Comparison of ENCODE assay signal across 14 cellular contexts in the genomic region with DNA sequence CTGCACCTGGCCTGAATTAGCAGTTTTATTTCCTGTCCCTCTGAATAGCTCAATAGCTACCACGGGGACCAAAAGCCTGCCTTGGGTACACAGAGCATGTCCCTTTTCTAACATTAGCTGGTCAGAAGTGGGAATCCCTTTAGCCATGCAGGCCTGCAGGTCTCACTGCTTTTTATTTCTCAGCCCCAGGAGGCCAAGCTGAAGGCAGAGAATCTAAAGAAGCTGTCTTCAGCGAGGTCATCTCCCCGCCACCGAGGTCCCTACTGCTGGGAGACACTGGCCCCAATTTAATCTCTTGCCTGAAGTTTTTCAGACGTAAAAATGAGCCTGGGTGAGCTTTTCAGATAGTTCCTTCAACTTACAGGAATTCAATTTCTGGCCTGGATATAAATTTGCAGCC. TPM values are rescaled to one million over a fixed set of nuclear protein-coding genes. Genes with fewer than 3 reads are reported as not detected.
DNase-seq lines count a peak whose midpoint lies in the region; ATAC-seq and TF ChIP-seq lines count a peak whose summit lies in the region.
"Had no signal": no experiment of that assay in that cellular context is flagged by ENCODE, and none has a peak within 500 bp of the region (broad histone marks: within the 10 kb centered on the region; RNA-seq: fewer than 3 reads in every experiment).

No MANE protein-coding gene starts in this region.

- H3K9me3 ChIP-seq in H9 (ENCODE audit: control insufficient read depth, low read depth, low read length): no peaks in the 10 kb centered on the region
- H3K9me3 ChIP-seq in neuronal stem cell (replicated peaks in 1 of 2; ENCODE audit: control insufficient read depth in 2 of 2, insufficient read depth in 1 of 2, low read depth in 1 of 2, low read length in 2 of 2): no peaks in the 10 kb centered on the region
- H3K9me3 ChIP-seq: BLaER1 treated with 17β-estradiol and CSF1 and Interleukin-3, amounts not matched to agents 10 nM and 100 nM had no signal

- H4K91ac ChIP-seq in H9 (ENCODE audit: insufficient read length, low read depth, low read length) (no peak overlapping the region), neuronal stem cell (ENCODE audit: low read depth, low read length, poor library complexity) (no peak overlapping the region)

- no CpG with 5 or more reads among the region's 5 CpGs for WGBS in H9 (ENCODE audit: extremely low coverage, insufficient read length, low lambda C conversion rate)
- no CpG with 5 or more reads among the region's 5 CpGs for WGBS in mesendoderm (ENCODE audit: extremely low coverage, insufficient coverage, low lambda C conversion rate)
- WGBS in neuronal stem cell (ENCODE audit: extremely low coverage in 2 of 2, insufficient read length in 2 of 2, insufficient replicate concordance in 1 of 2), 2 donors: no CpG with 5 or more reads among the region's 5 CpGs

- H3K4me3 Mint-ChIP-seq in H9 (no peak overlapping the region), brain (no peak overlapping the region)
- H3K4me3 Mint-ChIP-seq: CD4-positive, CD25-positive, alpha-beta regulatory T cell had no signal

- no peaks in the 10 kb centered on the region for H3K23me2 ChIP-seq in H9 (ENCODE audit: insufficient read length, low read depth, low read length, poor library complexity, severe bottlenecking)

- H2AFZ ChIP-seq in H9 (ENCODE audit: low read length) (no peak overlapping the region), neuronal stem cell (ENCODE audit: low read length) (peak overlapping the region; percentile 71)

- H3K27ac ChIP-seq in H9 (ENCODE audit: insufficient read length, low read depth, low read length) (no peak overlapping the region), mesendoderm (ENCODE audit: low read depth, low read length) (no peak overlapping the region), neuronal stem cell (replicated peaks; ENCODE audit: low read length) (peak overlapping the region; percentile 25)
- H3K27ac ChIP-seq: BLaER1 treated with 17β-estradiol and CSF1 and Interleukin-3, amounts not matched to agents 10 nM and 100 nM; HL-60 had no signal

- no peak overlapping the region for H3T11ph ChIP-seq in H9 (ENCODE audit: low read length)

- H3K4ac ChIP-seq in H9 (ENCODE audit: low read depth, low read length) (no peak overlapping the region), mesendoderm (ENCODE audit: low read depth, low read length) (no peak overlapping the region), neuronal stem cell (ENCODE audit: low read length) (no peak overlapping the region)

- ATAC-seq in Right ventricle myocardium superior (ENCODE audit: poor library complexity) (no peak), GM19351 (IDR thresholded peaks at IDR 0.05; ENCODE audit: unreplicated experiment) (no peak), HG03039 (IDR thresholded peaks at IDR 0.05; ENCODE audit: unreplicated experiment) (no peak)
- ATAC-seq: HCT116 had no signal

- intact Hi-C loops in Right ventricle myocardium superior (cut with DNase I): no loop called here

- H3K27ac Mint-ChIP-seq in H9: peak overlapping the region in 2 of 3 experiments; percentile 52 to 84; a peak in 3 of 7 replicates
- H3K27ac Mint-ChIP-seq in brain: peak overlapping the region in 4 of 5 experiments; percentile 27 to 93 (median 66)

- H2AK5ac ChIP-seq in H9 (ENCODE audit: insufficient read length, low read length) (no peak overlapping the region), mesendoderm (ENCODE audit: low read length) (no peak overlapping the region), neuronal stem cell (ENCODE audit: low read depth, low read length) (no peak overlapping the region)

- H3K9me3 Mint-ChIP-seq in H9 (no peaks in the 10 kb centered on the region), brain (no peaks in the 10 kb centered on the region)
- H3K9me3 Mint-ChIP-seq: CD4-positive, CD25-positive, alpha-beta regulatory T cell had no signal

- H3K27me3 ChIP-seq in H9 (ENCODE audit: insufficient read depth, low read length) (no peaks in the 10 kb centered on the region), mesendoderm (ENCODE audit: insufficient read depth, low read length, poor library complexity) (no peaks in the 10 kb centered on the region), neuronal stem cell (ENCODE audit: control insufficient read depth in 3 of 3, insufficient read depth in 3 of 3, low read depth in 1 of 3, low read length in 3 of 3) (no peaks in the 10 kb centered on the region)
- H3K27me3 ChIP-seq: BLaER1 treated with 17β-estradiol and CSF1 and Interleukin-3, amounts not matched to agents 10 nM and 100 nM had no signal

- H3K79me1 ChIP-seq in H9 (ENCODE audit: insufficient read depth, low read depth, low read length, poor library complexity, severe bottlenecking): no peaks in the 10 kb centered on the region
- H3K79me1 ChIP-seq in mesendoderm (ENCODE audit: low read length): no peaks in the 10 kb centered on the region
- H3K79me1 ChIP-seq in neuronal stem cell (ENCODE audit: low read depth, low read length): no peaks in the 10 kb centered on the region

- peaks cover 9 to 22% of the 10 kb centered on the region in 2 experiments for H3K4me1 Mint-ChIP-seq in H9
- H3K4me1 Mint-ChIP-seq in brain: peaks cover 22% of the 10 kb centered on the region

- H3K4me3 ChIP-seq in mesendoderm (ENCODE audit: low read length) (no peak overlapping the region), neuronal stem cell (ENCODE audit: low read length in 2 of 2) (no peak overlapping the region)
- H3K4me3 ChIP-seq: BLaER1 treated with 17β-estradiol and CSF1 and Interleukin-3, amounts not matched to agents 10 nM and 100 nM had no signal

- H2BK5ac ChIP-seq in H9 (ENCODE audit: insufficient read length, low read length) (no peak overlapping the region), mesendoderm (ENCODE audit: low read length) (no peak overlapping the region), neuronal stem cell (ENCODE audit: low read length) (no peak overlapping the region)

- no peak overlapping the region for H3K23ac ChIP-seq in H9 (ENCODE audit: insufficient read length, low read depth, low read length)
- H3K23ac ChIP-seq in mesendoderm (ENCODE audit: low read length): no peak overlapping the region
- no peak overlapping the region for H3K23ac ChIP-seq in neuronal stem cell (ENCODE audit: low read depth, low read length, poor library complexity)

- DNase-seq in H9 (no peak), mesendoderm (no peak), neuronal stem cell (ENCODE audit: low spot score) (no peak), hepatic stellate cell (ENCODE audit: low spot score) (no peak), Right ventricle myocardium superior (no peak)
- DNase-seq: ACHN; CD4-positive, CD25-positive, alpha-beta regulatory T cell; IMR-90 had no signal

- H3K36me3 Mint-ChIP-seq in H9 (ENCODE audit: insufficient read depth in 1 of 3, low read depth in 3 of 3) (peaks cover 0 to 7% (median 2%) of the 10 kb centered on the region in 3 experiments; a peak in 4 of 7 replicates), brain (peaks cover 12% of the 10 kb centered on the region)

- no peak overlapping the region for H2BK20ac ChIP-seq in H9 (ENCODE audit: low read depth, low read length, poor library complexity, severe bottlenecking)

- H2BK15ac ChIP-seq in H9 (ENCODE audit: low read depth, low read length) (no peak overlapping the region), mesendoderm (replicated peaks; ENCODE audit: low read depth) (no peak overlapping the region), neuronal stem cell (ENCODE audit: low read length) (no peak overlapping the region)

- H3K36me3 ChIP-seq in mesendoderm (ENCODE audit: control insufficient read depth, insufficient read depth, low read length) (no peaks in the 10 kb centered on the region), neuronal stem cell (replicated peaks in 1 of 2; ENCODE audit: control insufficient read depth in 2 of 2, insufficient read depth in 2 of 2, low read length in 2 of 2) (no peaks in the 10 kb centered on the region)
- H3K36me3 ChIP-seq: BLaER1 treated with 17β-estradiol and CSF1 and Interleukin-3, amounts not matched to agents 10 nM and 100 nM had no signal

- no peak overlapping the region for H3K18ac ChIP-seq in H9 (ENCODE audit: insufficient read length, low read depth, low read length)
- no peak overlapping the region for H3K18ac ChIP-seq in mesendoderm (ENCODE audit: low read length)
- H3K18ac ChIP-seq in neuronal stem cell (ENCODE audit: low read length): no peak overlapping the region

- H3K27me3 Mint-ChIP-seq in H9 (ENCODE audit: low read depth) (no peaks in the 10 kb centered on the region), brain (no peaks in the 10 kb centered on the region)

- no peak overlapping the region for H3K9ac ChIP-seq in H9 (ENCODE audit: extremely low read depth, insufficient read length, low read length)
- H3K9ac ChIP-seq in mesendoderm (ENCODE audit: low read length): no peak overlapping the region
- no peak overlapping the region for H3K9ac ChIP-seq in neuronal stem cell (ENCODE audit: low read depth, low read length, poor library complexity)
- H3K9ac ChIP-seq: BLaER1 treated with 17β-estradiol and CSF1 and Interleukin-3, amounts not matched to agents 10 nM and 100 nM had no signal

- no peak overlapping the region for H3K14ac ChIP-seq in H9 (ENCODE audit: insufficient read depth, low read length)
- no peak overlapping the region for H3K14ac ChIP-seq in neuronal stem cell (ENCODE audit: low read length)

- no peaks in the 10 kb centered on the region for H3K79me2 ChIP-seq in H9 (ENCODE audit: insufficient read depth, low read length)
- H3K79me2 ChIP-seq in mesendoderm (ENCODE audit: control insufficient read depth, insufficient read depth, low read length): no peaks in the 10 kb centered on the region

- no peaks in the 10 kb centered on the region for H3K4me1 ChIP-seq in H9 (ENCODE audit: insufficient read depth, low read length)
- H3K4me1 ChIP-seq in mesendoderm (ENCODE audit: control insufficient read depth, low read depth, low read length): no peaks in the 10 kb centered on the region
- peaks cover 5 to 7% of the 10 kb centered on the region in 2 donors for H3K4me1 ChIP-seq in neuronal stem cell (ENCODE audit: control insufficient read depth in 2 of 2, insufficient read depth in 1 of 2, low read depth in 1 of 2, low read length in 2 of 2)

- H4K5ac ChIP-seq in H9 (ENCODE audit: insufficient read length, low read depth, low read length): no peak overlapping the region
- H4K5ac ChIP-seq in mesendoderm (ENCODE audit: low read length): no peak overlapping the region

- no peak overlapping the region for H3K4me2 ChIP-seq in H9 (ENCODE audit: insufficient read depth, insufficient read length, low read length)
- no peak overlapping the region for H3K4me2 ChIP-seq in mesendoderm (ENCODE audit: low read length)
- no peak overlapping the region for H3K4me2 ChIP-seq in neuronal stem cell (ENCODE audit: insufficient read depth, low read length, poor library complexity, severe bottlenecking)
- H3K4me2 ChIP-seq: BLaER1 treated with 17β-estradiol and CSF1 and Interleukin-3, amounts not matched to agents 10 nM and 100 nM had no signal

- no peak overlapping the region for H2BK12ac ChIP-seq in H9 (ENCODE audit: insufficient read length, low read depth, low read length)
- no peak overlapping the region for H2BK12ac ChIP-seq in neuronal stem cell (ENCODE audit: low read length)

- H2BK120ac ChIP-seq in H9 (ENCODE audit: low read depth, low read length, poor library complexity, severe bottlenecking) (no peak overlapping the region), mesendoderm (ENCODE audit: low read depth, low read length) (no peak overlapping the region), neuronal stem cell (ENCODE audit: low read depth, low read length) (no peak overlapping the region)

- TF ChIP-seq CTCF in H9 (conservative IDR thresholded peaks at IDR 0.05): no peak
- TF ChIP-seq CTCF in brain (conservative IDR thresholded peaks at IDR 0.05): no peak

- H3K56ac ChIP-seq in H9 (ENCODE audit: insufficient read length, low read depth, low read length) (no peak overlapping the region), mesendoderm (ENCODE audit: low read length) (peak overlapping the region; percentile 49)

- H4K20me1 ChIP-seq in H9 (ENCODE audit: control insufficient read depth, insufficient read depth, insufficient read length): no peaks in the 10 kb centered on the region
- H4K20me1 ChIP-seq: BLaER1 treated with 17β-estradiol and CSF1 and Interleukin-3, amounts not matched to agents 10 nM and 100 nM had no signal

- H4K8ac ChIP-seq in H9 (replicated peaks; ENCODE audit: insufficient read length, low read depth, low read length): no peak overlapping the region
- H4K8ac ChIP-seq in mesendoderm (ENCODE audit: low read depth, low read length): no peak overlapping the region
- H4K8ac ChIP-seq in neuronal stem cell (ENCODE audit: low read depth, low read length): no peak overlapping the region

RNA-seq across cellular contexts. Expression of gene PIN1, which starts 40.7 kb away (rescaled TPM):
- total RNA-seq in H9 (2021) (106 and 110 TPM in 2 replicates), Right ventricle myocardium superior (92.5 TPM)
- polyA plus RNA-seq in brain (ENCODE audit: insufficient read depth, low read depth, low replicate concordance): 273 TPM
- 58.6 TPM for polyA plus RNA-seq in mesendoderm (2013, experiment 1 of 2)
- 60.9 TPM for polyA plus RNA-seq in mesendoderm (2013, experiment 2 of 2)
- 78.9 TPM for polyA plus RNA-seq in neuronal stem cell (2013, experiment 1 of 2)
- 76.3 TPM for polyA plus RNA-seq in neuronal stem cell (2013, experiment 2 of 2)

RNA-seq across cellular contexts. Expression of gene UBL5, which starts 48.1 kb away (rescaled TPM):
- total RNA-seq in H9 (2021) (393 and 405 TPM in 2 replicates), Right ventricle myocardium superior (595 TPM)
- polyA plus RNA-seq in brain (ENCODE audit: insufficient read depth, low read depth, low replicate concordance): 841 TPM
- 348 TPM for polyA plus RNA-seq in mesendoderm (2013, experiment 1 of 2)
- polyA plus RNA-seq in mesendoderm (2013, experiment 2 of 2): 352 TPM
- 416 TPM for polyA plus RNA-seq in neuronal stem cell (2013, experiment 1 of 2)
- polyA plus RNA-seq in neuronal stem cell (2013, experiment 2 of 2): 386 TPM

RNA-seq across cellular contexts. Expression of gene FBXL12, which starts 56.9 kb away (rescaled TPM):
- total RNA-seq in H9 (2021): 31.8 and 34.9 TPM in 2 replicates
- 15.3 TPM for polyA plus RNA-seq in brain (ENCODE audit: insufficient read depth, low read depth, low replicate concordance)
- polyA plus RNA-seq in mesendoderm (2013, experiment 1 of 2): 22.9 TPM
- 23.8 TPM for polyA plus RNA-seq in mesendoderm (2013, experiment 2 of 2)
- polyA plus RNA-seq in neuronal stem cell (2013, experiment 1 of 2): 24.5 TPM
- 22.9 TPM for polyA plus RNA-seq in neuronal stem cell (2013, experiment 2 of 2)
- total RNA-seq in Right ventricle myocardium superior: 10.0 TPM
